Comparison of ENCODE assay signal across 20 cellular contexts in genomic region chr10:35308809-35309208, GRCh38.
"Had no signal": no experiment of that assay in that cellular context is flagged by ENCODE, and none has a peak within 500 bp of the region (broad histone marks: within the 10 kb centered on the region; RNA-seq: fewer than 3 reads in every experiment).

No MANE protein-coding gene starts in this region.

- H3K9me3 Mint-ChIP-seq: mesothelial cell of epicardium, natural killer cell had no signal

- H3K4me3 Mint-ChIP-seq: mesothelial cell of epicardium; natural killer cell; stimulated activated naive B cell treated with anti-CD40 and anti-IgM and Interleukin-4, amounts not matched to agents 10 μg/mL and 1 μg/mL and 100 μg/mL, for 72 hours; stimulated activated naive CD8-positive, alpha-beta T cell treated with anti-CD3 and anti-CD28 coated beads, Interleukin-15, amount 100 ng/mL, for 72 hours had no signal

- ATAC-seq: esophagus mucosa; heart right ventricle; left lobe of liver; natural killer cell; stimulated activated naive B cell treated with anti-CD40 and anti-IgM and Interleukin-4, amounts not matched to agents 10 μg/mL and 1 μg/mL and 100 μg/mL, for 72 hours; stimulated activated naive CD8-positive, alpha-beta T cell treated with anti-CD3 and anti-CD28 coated beads, Interleukin-15, amount 100 ng/mL, for 72 hours had no signal

- H3K4me1 Mint-ChIP-seq: natural killer cell; stimulated activated naive B cell treated with anti-CD40 and anti-IgM and Interleukin-4, amounts not matched to agents 10 μg/mL and 1 μg/mL and 100 μg/mL, for 72 hours; stimulated activated naive CD8-positive, alpha-beta T cell treated with anti-CD3 and anti-CD28 coated beads, Interleukin-15, amount 100 ng/mL, for 72 hours had no signal

- FAIRE-seq: frontal cortex, islet of Langerhans had no signal

- H3K27me3 ChIP-seq: heart right ventricle, sigmoid colon, testis had no signal

- H3K27ac ChIP-seq: heart right ventricle, neutrophil, sigmoid colon, skin epidermis, testis, tibial nerve had no signal

- H3K36me3 Mint-ChIP-seq: natural killer cell had no signal

- H3K36me3 ChIP-seq: heart right ventricle, neutrophil, sigmoid colon, tibial nerve had no signal

- H3K4me3 ChIP-seq: heart right ventricle, sigmoid colon, skin epidermis, testis, tibial nerve had no signal

- H3K9me3 ChIP-seq: neutrophil, sigmoid colon, testis, tibial nerve had no signal

- H3K27ac Mint-ChIP-seq: mesothelial cell of epicardium; natural killer cell; stimulated activated naive B cell treated with anti-CD40 and anti-IgM and Interleukin-4, amounts not matched to agents 10 μg/mL and 1 μg/mL and 100 μg/mL, for 72 hours; stimulated activated naive CD8-positive, alpha-beta T cell treated with anti-CD3 and anti-CD28 coated beads, Interleukin-15, amount 100 ng/mL, for 72 hours had no signal

- H3K4me1 ChIP-seq: heart right ventricle, sigmoid colon, testis, tibial nerve had no signal

- DNase-seq: dermis blood vessel endothelial cell; heart right ventricle; hypothalamus; kidney glomerular epithelial cell; natural killer cell; posterior cingulate gyrus; sigmoid colon; stimulated activated CD4-positive, alpha-beta T cell treated with anti-CD3 and anti-CD28 coated beads, Interleukin-2, amount 100 ng/mL, for 24 hours; stimulated activated CD4-positive, alpha-beta T cell treated with anti-CD3 and anti-CD28 coated beads, Interleukin-4, amount 100 ng/mL, for 4 hours; stimulated activated naive B cell treated with anti-CD40 and anti-IgM and Interleukin-4, amounts not matched to agents 10 μg/mL and 1 μg/mL and 100 μg/mL, for 72 hours; stimulated activated naive CD8-positive, alpha-beta T cell treated with anti-CD3 and anti-CD28 coated beads, Interleukin-15, amount 100 ng/mL, for 72 hours; testis had no signal
